ENCODE assay signal across 11 cellular contexts in the genomic region with DNA sequence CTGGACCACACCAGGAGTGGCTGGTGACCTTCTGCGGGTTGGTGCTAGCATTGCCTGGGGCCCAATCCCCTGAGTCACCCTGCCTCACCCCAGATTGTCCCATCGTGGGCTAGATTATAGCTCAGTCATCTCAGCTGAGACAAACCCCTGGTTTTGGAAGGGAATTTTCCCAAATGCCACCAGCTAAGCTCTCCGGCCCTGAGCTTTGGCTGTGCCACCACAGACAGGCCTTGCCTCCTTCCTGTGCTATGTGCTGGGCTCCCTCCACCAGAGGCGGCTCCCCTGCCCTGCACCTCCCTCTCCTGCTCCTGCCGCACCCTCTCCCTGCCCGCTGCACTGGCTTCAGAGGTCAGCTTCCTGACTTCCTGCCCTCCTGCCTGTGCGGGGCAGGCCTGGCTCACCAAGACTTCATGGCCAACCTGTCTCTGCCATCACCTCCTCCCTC.
DNase-seq lines count a peak whose midpoint lies in the region; ATAC-seq, FAIRE-seq and TF ChIP-seq lines count a peak whose summit lies in the region.
"Had no signal": no experiment of that assay in that cellular context is flagged by ENCODE, and none has a peak within 500 bp of the region (broad histone marks: within the 10 kb centered on the region; RNA-seq: fewer than 3 reads in every experiment).

No MANE protein-coding gene starts in this region.

- CTCF ChIA-PET in HCT116 (lab: Charles Lee), result interaction anchor here (6.8 kb wide), 1 partner anchor 137 kb away, joined by 76 read pairs; no protein-coding TSS in a partner anchor
- CTCF ChIA-PET in activated naive CD4-positive, alpha-beta T cell treated with anti-CD3 and anti-CD28 coated beads, Interleukin-2, amount 10 ng/mL, durations not matched to agents 7 days and 5 days (lab: Charles Lee), result interaction anchor here (4.8 to 5.2 kb wide), 2 partner anchors 137 to 199 kb away, joined by 40 to 58 read pairs; no protein-coding TSS in a partner anchor

- H3K36me3 Mint-ChIP-seq in activated naive CD4-positive, alpha-beta T cell treated with anti-CD3 and anti-CD28 coated beads, Interleukin-2, amount 10 ng/mL, durations not matched to agents 7 days and 5 days, result no peaks in the 10 kb centered on the region

- peak; percentile 73 for ATAC-seq in HCT116
- peak; percentile 48 to 64 (median 56) for ATAC-seq in heart left ventricle
- ATAC-seq: gastroesophageal sphincter had no signal

- no peak overlapping the region for H2AFZ ChIP-seq in HCT116 (ENCODE audit: low read depth, low read length, poor library complexity, severe bottlenecking)

- no TSS peak for BruUV-seq in HCT116 (replicated peaks; lab: Mats Ljungman, UMichigan)

- no peaks in the 10 kb centered on the region for H3K79me2 ChIP-seq in HCT116 (ENCODE audit: insufficient read depth, low read length)

- RAD21 ChIA-PET in HCT116 (lab: Charles Lee; ENCODE audit: low non-redundant PET in 1 of 2, low total read pairs in 2 of 2, uncharacterized antibody in 2 of 2, unreplicated experiment in 2 of 2), result interaction anchor here in 1 of 2 experiments (1.3 kb wide), 1 partner anchor 138 kb away, joined by 4 read pairs; no protein-coding TSS in a partner anchor

- intact Hi-C loops in HCT116 (cut with micrococcal nuclease), result no loop called here
- intact Hi-C loops in heart left ventricle (cut with DNase I), result loop anchor here in 4 of 10 donors (5.0 to 10.0 kb wide), 4 partner anchors 61 to 71 kb away; no protein-coding TSS in a partner anchor

- H3K4me1 ChIP-seq in HCT116 (ENCODE audit: control insufficient read depth in 1 of 2, insufficient read depth in 2 of 2, low read length in 2 of 2) (peaks cover 7 to 22% of the 10 kb centered on the region in 2 experiments), SJSA1 (replicated peaks) (peaks cover 15% of the 10 kb centered on the region), heart left ventricle (peaks cover 7 to 82% (median 40%) of the 10 kb centered on the region in 12 donors), small intestine (ENCODE audit: control insufficient read depth in 2 of 2, insufficient read depth in 1 of 2, low read depth in 1 of 2, low read length in 1 of 2) (no peaks in the 10 kb centered on the region)
- H3K4me1 ChIP-seq: ascending aorta had no signal

- no peak for TF ChIP-seq CTCF in HCT116 (IDR thresholded peaks at IDR 0.05 in 2 of 3, conservative IDR thresholded peaks at IDR 0.05 in 1 of 3; ENCODE audit: borderline replicate concordance in 1 of 3, insufficient read depth in 1 of 3, low read depth in 2 of 3, low read length in 2 of 3)
- no peak for TF ChIP-seq CTCF in heart left ventricle (IDR thresholded peaks at IDR 0.05)

- no peak overlapping the region for H3K27ac Mint-ChIP-seq in activated naive CD4-positive, alpha-beta T cell treated with anti-CD3 and anti-CD28 coated beads, Interleukin-2, amount 10 ng/mL, durations not matched to agents 7 days and 5 days
- H3K27ac Mint-ChIP-seq: nephron had no signal

- peaks cover 2% of the 10 kb centered on the region for H3K4me1 Mint-ChIP-seq in activated naive CD4-positive, alpha-beta T cell treated with anti-CD3 and anti-CD28 coated beads, Interleukin-2, amount 10 ng/mL, durations not matched to agents 7 days and 5 days

- no peaks in the 10 kb centered on the region for H3K9me3 Mint-ChIP-seq in activated naive CD4-positive, alpha-beta T cell treated with anti-CD3 and anti-CD28 coated beads, Interleukin-2, amount 10 ng/mL, durations not matched to agents 7 days and 5 days
- H3K9me3 Mint-ChIP-seq: nephron had no signal

- H3K9ac ChIP-seq in HCT116 (ENCODE audit: low read length), result no peak overlapping the region

- FAIRE-seq in small intestine (lab: Jason Lieb, UNC), result no peak

- H3K4me3 ChIP-seq in HCT116 (replicated peaks in 1 of 2; ENCODE audit: low read depth in 1 of 2, low read length in 2 of 2), result peak overlapping the region in 1 of 2 experiments; percentile 11; a peak in 1 of 4 replicates
- H3K4me3 ChIP-seq in SJSA1, result no peak overlapping the region
- H3K4me3 ChIP-seq in heart left ventricle, result no peak overlapping the region
- no peak overlapping the region for H3K4me3 ChIP-seq in small intestine (ENCODE audit: low read depth in 1 of 2, low read length in 2 of 2)
- H3K4me3 ChIP-seq: ascending aorta, gastroesophageal sphincter had no signal

- no peaks in the 10 kb centered on the region for H3K9me2 ChIP-seq in HCT116 (ENCODE audit: insufficient read depth)

- H3K36me3 ChIP-seq in HCT116 (ENCODE audit: control insufficient read depth in 1 of 2, insufficient read depth in 2 of 2, low read length in 2 of 2) (no peaks in the 10 kb centered on the region), SJSA1 (no peaks in the 10 kb centered on the region), heart left ventricle (peaks cover 0 to 23% (median 0%) of the 10 kb centered on the region in 9 donors), small intestine (ENCODE audit: control insufficient read depth in 2 of 2, insufficient read depth in 2 of 2, low read length in 2 of 2) (no peaks in the 10 kb centered on the region)

- DNase-seq in HCT116 (ENCODE audit: low read depth, low spot score), result peak; percentile 7
- peak; percentile 31 to 67 for DNase-seq in SJSA1 (ENCODE audit: low read depth in 1 of 2, low spot score in 2 of 2)
- DNase-seq in heart left ventricle, result peak in 2 of 5 donors; percentile 51 to 67
- DNase-seq in small intestine, result peak; percentile 13
- no peak for DNase-seq in MV-4-11 (lab: John Stamatoyannopoulos, UW)
- DNase-seq in 8988T, result no peak
- DNase-seq in activated naive CD4-positive, alpha-beta T cell treated with anti-CD3 and anti-CD28 coated beads, Interleukin-2, amount 10 ng/mL, durations not matched to agents 7 days and 5 days, result no peak
- DNase-seq: effector CD4-positive, alpha-beta T cell had no signal

- POLR2A ChIA-PET in HCT116 (lab: Charles Lee), result no interaction called here

- no peak overlapping the region for H3K4me3 Mint-ChIP-seq in activated naive CD4-positive, alpha-beta T cell treated with anti-CD3 and anti-CD28 coated beads, Interleukin-2, amount 10 ng/mL, durations not matched to agents 7 days and 5 days
- H3K4me3 Mint-ChIP-seq: nephron had no signal

- WGBS in heart left ventricle, 4 donors, result 39 to 53% (median 48%) methylated on average over 7 of the region's 7 CpGs
- WGBS in small intestine, 3 donors, result 27 to 69% (median 58%) methylated on average over 7 of the region's 7 CpGs

- H3K27me3 ChIP-seq in HCT116 (ENCODE audit: insufficient read depth, low read length), result no peaks in the 10 kb centered on the region
- H3K27me3 ChIP-seq in SJSA1 (replicated peaks), result no peaks in the 10 kb centered on the region
- H3K27me3 ChIP-seq in heart left ventricle, result no peaks in the 10 kb centered on the region
- H3K27me3 ChIP-seq in small intestine (ENCODE audit: control insufficient read depth in 2 of 2, insufficient read depth in 2 of 2, low read length in 2 of 2), result no peaks in the 10 kb centered on the region
- H3K27me3 ChIP-seq: ascending aorta, gastroesophageal sphincter had no signal

- H3K4me2 ChIP-seq in HCT116 (ENCODE audit: low read length), result peak overlapping the region; percentile 64

- no peaks in the 10 kb centered on the region for H4K20me1 ChIP-seq in HCT116 (ENCODE audit: insufficient read depth)

- peaks cover 22% of the 10 kb centered on the region for H3K27me3 Mint-ChIP-seq in activated naive CD4-positive, alpha-beta T cell treated with anti-CD3 and anti-CD28 coated beads, Interleukin-2, amount 10 ng/mL, durations not matched to agents 7 days and 5 days

- H3K27ac ChIP-seq in HCT116 (ENCODE audit: low read depth, low read length), result no peak overlapping the region
- no peak overlapping the region for H3K27ac ChIP-seq in SJSA1
- H3K27ac ChIP-seq in heart left ventricle, result peak overlapping the region; percentile 9 to 85 (median 63)
- H3K27ac ChIP-seq in small intestine (ENCODE audit: low read depth in 1 of 2, low read length in 1 of 2), result no peak overlapping the region
- H3K27ac ChIP-seq: gastroesophageal sphincter had no signal

- H3K9me3 ChIP-seq in HCT116 (ENCODE audit: control insufficient read depth in 1 of 2, insufficient read depth in 1 of 2, low read depth in 1 of 2, low read length in 2 of 2), result no peaks in the 10 kb centered on the region
- H3K9me3 ChIP-seq in SJSA1 (replicated peaks), result no peaks in the 10 kb centered on the region
- H3K9me3 ChIP-seq in heart left ventricle, result no peaks in the 10 kb centered on the region
- H3K9me3 ChIP-seq in small intestine (ENCODE audit: control insufficient read depth, low read depth), result no peaks in the 10 kb centered on the region
- H3K9me3 ChIP-seq: ascending aorta, gastroesophageal sphincter had no signal

- TF ChIP-seq RAD21 in HCT116 (IDR thresholded peaks at IDR 0.05; ENCODE audit: low read depth), result no peak

- TF ChIP-seq POLR2A in HCT116 (IDR thresholded peaks at IDR 0.05; ENCODE audit: borderline replicate concordance, extremely low read depth, insufficient read depth, insufficient read length) (no peak), heart left ventricle (IDR thresholded peaks at IDR 0.05) (no peak)

TF ChIP-seq in HCT116, 20 proteins besides CTCF, POLR2A, EP300 and RAD21 (continues in another document):
- TF ChIP-seq JUND (IDR thresholded peaks at IDR 0.05) (no peak), YY1 (IDR thresholded peaks at IDR 0.05; ENCODE audit: extremely low read depth, insufficient replicate concordance, low read depth, low read length) (no peak), EZH2phosphoT487 (IDR thresholded peaks at IDR 0.05; ENCODE audit: borderline replicate concordance) (no peak), EZH2 (IDR thresholded peaks at IDR 0.05) (no peak), SIN3A (IDR thresholded peaks at IDR 0.05; ENCODE audit: low read depth) (no peak), CBX3 (IDR thresholded peaks at IDR 0.05; ENCODE audit: low read depth) (no peak), EGR1 (IDR thresholded peaks at IDR 0.05; ENCODE audit: low read depth) (no peak)
- TF ChIP-seq, protein P1, sequence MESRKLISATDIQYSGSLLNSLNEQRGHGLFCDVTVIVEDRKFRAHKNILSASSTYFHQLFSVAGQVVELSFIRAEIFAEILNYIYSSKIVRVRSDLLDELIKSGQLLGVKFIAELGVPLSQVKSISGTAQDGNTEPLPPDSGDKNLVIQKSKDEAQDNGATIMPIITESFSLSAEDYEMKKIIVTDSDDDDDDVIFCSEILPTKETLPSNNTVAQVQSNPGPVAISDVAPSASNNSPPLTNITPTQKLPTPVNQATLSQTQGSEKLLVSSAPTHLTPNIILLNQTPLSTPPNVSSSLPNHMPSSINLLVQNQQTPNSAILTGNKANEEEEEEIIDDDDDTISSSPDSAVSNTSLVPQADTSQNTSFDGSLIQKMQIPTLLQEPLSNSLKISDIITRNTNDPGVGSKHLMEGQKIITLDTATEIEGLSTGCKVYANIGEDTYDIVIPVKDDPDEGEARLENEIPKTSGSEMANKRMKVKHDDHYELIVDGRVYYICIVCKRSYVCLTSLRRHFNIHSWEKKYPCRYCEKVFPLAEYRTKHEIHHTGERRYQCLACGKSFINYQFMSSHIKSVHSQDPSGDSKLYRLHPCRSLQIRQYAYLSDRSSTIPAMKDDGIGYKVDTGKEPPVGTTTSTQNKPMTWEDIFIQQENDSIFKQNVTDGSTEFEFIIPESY (IDR thresholded peaks at IDR 0.05; ENCODE audit: extremely low read depth, insufficient replicate concordance, low read length), result no peak

Comparison
In these comparisons a context has a peak if more than half of its experiments do, and no peak if none do; other contexts are left out.
1. DNase-seq: peak in HCT116 (single experiment), SJSA1 (2 of 2) and small intestine (single experiment); none in MV-4-11 (single experiment), 8988T (single experiment) and activated naive CD4-positive, alpha-beta T cell treated with anti-CD3 and anti-CD28 coated beads, Interleukin-2, amount 10 ng/mL, durations not matched to agents 7 days and 5 days (single experiment).
2. H3K27ac ChIP-seq: peak in heart left ventricle (12 of 12); none in HCT116 (single experiment), SJSA1 (single experiment) and small intestine (0 of 2).